ENCODE assay signal across 10 cellular contexts in genomic region chr6:108921547-108922331, GRCh38.
DNase-seq lines count a peak whose midpoint lies in the region; ATAC-seq, FAIRE-seq and TF ChIP-seq lines count a peak whose summit lies in the region.
"Had no signal": no experiment of that assay in that cellular context is flagged by ENCODE, and none has a peak within 500 bp of the region (broad histone marks: within the 10 kb centered on the region; RNA-seq: fewer than 3 reads in every experiment).

No MANE protein-coding gene starts in this region.

- H3K27me3 ChIP-seq in H1 (replicated peaks in 1 of 4; ENCODE audit: control insufficient read depth in 3 of 4, extremely low read depth in 1 of 4, insufficient read depth in 3 of 4, low read length in 3 of 4) (no peaks in the 10 kb centered on the region), skeletal muscle tissue (ENCODE audit: control insufficient read depth in 3 of 3, insufficient read depth in 3 of 3, low read length in 3 of 3) (no peaks in the 10 kb centered on the region)
- H3K27me3 ChIP-seq: spleen had no signal

- no peak for TF ChIP-seq EP300 in H1 (IDR thresholded peaks at IDR 0.05; ENCODE audit: borderline replicate concordance in 1 of 2, low read depth in 2 of 2, low read length in 2 of 2)

- H4K5ac ChIP-seq in H1 (ENCODE audit: insufficient read length, low read depth, low read length): no peak overlapping the region

- FAIRE-seq in H1 (lab: Jason Lieb, UNC): no peak

- H2BK15ac ChIP-seq in H1 (ENCODE audit: low read length): 0 out of 2 replicates have a peak overlapping the region, but pooled peaks have one; percentile 51

- H3K4me1 ChIP-seq in HEK293 (ENCODE audit: control insufficient read depth, insufficient read depth, low read length) (0 out of 2 replicates have a peak, but pooled peaks cover 7% of the 10 kb centered on the region), H1 (replicated peaks in 1 of 4; ENCODE audit: control insufficient read depth in 3 of 4, insufficient read depth in 4 of 4, low read length in 3 of 4) (peaks cover 0 to 17% (median 4%) of the 10 kb centered on the region in 4 experiments; a peak in 4 of 7 replicates), skeletal muscle tissue (ENCODE audit: control insufficient read depth in 3 of 3, insufficient read depth in 3 of 3, low read length in 3 of 3) (peaks cover 7 to 19% (median 17%) of the 10 kb centered on the region in 3 donors)

- 96% methylated on average over 9 of the region's 9 CpGs; no CpG with 5 or more reads in 1 of the 2 experiments for WGBS in H1 (ENCODE audit: extremely low coverage in 1 of 2, insufficient coverage in 1 of 2, insufficient read length in 1 of 2, insufficient replicate concordance in 2 of 2, low coverage in 1 of 2, low lambda C conversion rate in 2 of 2, missing lambda C conversion rate in 1 of 2), 2 experiments

- H3K23ac ChIP-seq in H1 (ENCODE audit: insufficient read length): no peak overlapping the region

- no peak overlapping the region for H3K27ac ChIP-seq in HEK293 (ENCODE audit: extremely low read depth, low read depth, low read length)
- no peak overlapping the region for H3K27ac ChIP-seq in H1 (ENCODE audit: low read depth, low read length)
- peak overlapping the region; percentile 61 for H3K27ac ChIP-seq in skeletal muscle tissue (ENCODE audit: low read depth, low read length)

- H3K18ac ChIP-seq in H1 (ENCODE audit: extremely low read depth, low read length): peak overlapping the region; percentile 75

- H4K91ac ChIP-seq in H1 (replicated peaks; ENCODE audit: insufficient read length, low read length): peak overlapping the region; percentile 92

- ATAC-seq in GM21423 (IDR thresholded peaks at IDR 0.05; ENCODE audit: unreplicated experiment) (no peak), HG03460 (IDR thresholded peaks at IDR 0.05; ENCODE audit: unreplicated experiment) (no peak)
- ATAC-seq: Panc1 had no signal

- no peaks in the 10 kb centered on the region for H3K79me2 ChIP-seq in H1 (ENCODE audit: control insufficient read depth in 1 of 2, insufficient read depth in 2 of 2, low read length in 2 of 2)

- peak overlapping the region; percentile 32 for H3K4ac ChIP-seq in H1 (replicated peaks; ENCODE audit: insufficient read length, low read depth, low read length)

- no peak for TF ChIP-seq CTCF in HEK293 (tag by site-specific recombination; IDR thresholded peaks at IDR 0.05)
- no peak for TF ChIP-seq CTCF in H1 (IDR thresholded peaks at IDR 0.05; ENCODE audit: control extremely low read depth in 1 of 3, insufficient read depth in 1 of 3, low read depth in 1 of 3, low read length in 3 of 3)

- H2BK20ac ChIP-seq in H1 (ENCODE audit: low read length): peak overlapping the region; percentile 82; the same call in 1 of the 2 replicates

- H3K23me2 ChIP-seq in H1 (ENCODE audit: low read depth, low read length): no peaks in the 10 kb centered on the region

- H3K79me1 ChIP-seq in H1 (ENCODE audit: low read depth, low read length): no peaks in the 10 kb centered on the region

- no peak overlapping the region for H4K8ac ChIP-seq in H1 (ENCODE audit: extremely low read depth, insufficient read depth, low read length)

- no peak overlapping the region for H2AFZ ChIP-seq in H1 (ENCODE audit: low read length)

- no peak overlapping the region for H3K14ac ChIP-seq in H1 (ENCODE audit: insufficient read length)

- CTCF ChIA-PET in HEK293 (lab: Yijun Ruan, JAX) (interaction anchor here (0.5 to 2.6 kb wide), 7 partner anchors 9 to 152 kb away, joined by 3 to 9 read pairs (median 3); no protein-coding TSS in a partner anchor), H1 (lab: Charles Lee; ENCODE audit: partially characterized antibody) (interaction anchor here (0.5 to 2.3 kb wide), 6 partner anchors 8 to 1749 kb away, joined by 3 to 5 read pairs (median 3); no protein-coding TSS in a partner anchor)

- no peak overlapping the region for H3K56ac ChIP-seq in H1 (replicated peaks; ENCODE audit: insufficient read length, low read depth, low read length)

- peak overlapping the region; percentile 85; the same call in 1 of the 2 replicates for H2BK12ac ChIP-seq in H1 (ENCODE audit: low read depth, low read length)

- no peak for TF ChIP-seq RAD21 in H1 (IDR thresholded peaks at IDR 0.05 in 1 of 2, conservative IDR thresholded peaks at IDR 0.05 in 1 of 2; ENCODE audit: low read depth in 2 of 2, low read length in 2 of 2)

- H3K4me3 ChIP-seq in HEK293 (ENCODE audit: low read depth, low read length) (no peak overlapping the region), H1 (ENCODE audit: extremely low read depth in 1 of 4, insufficient read depth in 2 of 4, low read depth in 3 of 4, low read length in 4 of 4) (no peak overlapping the region), skeletal muscle tissue (ENCODE audit: low read length in 3 of 3) (no peak overlapping the region)
- H3K4me3 ChIP-seq: spleen had no signal

- no peak overlapping the region for H2AK5ac ChIP-seq in H1 (ENCODE audit: low read depth, low read length)

- TF ChIP-seq POLR2A in H1 (IDR thresholded peaks at IDR 0.05; ENCODE audit: control extremely low read depth in 1 of 2, low read depth in 2 of 2, low read length in 2 of 2): no peak

- peak overlapping the region; percentile 69; the same call in 1 of the 2 replicates for H2BK5ac ChIP-seq in H1 (ENCODE audit: low read depth, low read length)

- H3K4me2 ChIP-seq in H1 (ENCODE audit: insufficient read depth in 1 of 2, low read depth in 2 of 2, low read length in 2 of 2): no peak overlapping the region

- H3K9me3 ChIP-seq in HEK293 (ENCODE audit: control insufficient read depth, insufficient read depth, low read depth, low read length): no peaks in the 10 kb centered on the region
- H3K9me3 ChIP-seq in H1 (ENCODE audit: insufficient read depth in 2 of 2, low read depth in 1 of 2, low read length in 1 of 2): no peaks in the 10 kb centered on the region
- H3K9me3 ChIP-seq in skeletal muscle tissue (ENCODE audit: control insufficient read depth in 3 of 3, low read length in 3 of 3): no peaks in the 10 kb centered on the region
- H3K9me3 ChIP-seq: spleen had no signal

- H3K9ac ChIP-seq in H1 (replicated peaks in 1 of 4; ENCODE audit: extremely low read depth in 1 of 4, low read depth in 3 of 4, low read length in 3 of 4) (no peak overlapping the region), skeletal muscle tissue (ENCODE audit: low read depth in 1 of 3, low read length in 3 of 3) (no peak overlapping the region)

- H4K20me1 ChIP-seq in H1 (replicated peaks in 1 of 2; ENCODE audit: control insufficient read depth in 1 of 2, insufficient read depth in 2 of 2, low read length in 2 of 2): no peaks in the 10 kb centered on the region

- POLR2A ChIA-PET in HEK293 (lab: Yijun Ruan, JAX) (no interaction called here), H1 (lab: Charles Lee; ENCODE audit: partially characterized antibody) (interaction anchor here (1.6 kb wide), 1 partner anchor 21 kb away, joined by 3 read pairs; no protein-coding TSS in a partner anchor)

- H3K36me3 ChIP-seq in HEK293 (ENCODE audit: control insufficient read depth in 2 of 2, insufficient read depth in 1 of 2, low read length in 2 of 2) (no peaks in the 10 kb centered on the region), H1 (ENCODE audit: control insufficient read depth in 2 of 4, insufficient read depth in 4 of 4, low read length in 3 of 4) (no peaks in the 10 kb centered on the region), skeletal muscle tissue (ENCODE audit: control insufficient read depth in 3 of 3, insufficient read depth in 3 of 3, low read length in 3 of 3) (no peaks in the 10 kb centered on the region)
- H3K36me3 ChIP-seq: spleen had no signal

- peak; percentile 96 for DNase-seq in NOMO-1 treated with DMSO at 0.1 percent for 48 hours (lab: John Stamatoyannopoulos, UW; ENCODE audit: unreplicated experiment)
- no peak for DNase-seq in H1 (ENCODE audit: low read depth in 1 of 2, low spot score in 2 of 2)
- DNase-seq in DMS 273 (lab: John Stamatoyannopoulos, UW; ENCODE audit: unreplicated experiment): no peak
- no peak for DNase-seq in middle frontal gyrus (ENCODE audit: extremely low spot score, low spot score)
- DNase-seq: spleen had no signal

- H2BK120ac ChIP-seq in H1 (replicated peaks; ENCODE audit: low read depth, low read length): peak overlapping the region; percentile 75

TF ChIP-seq in HEK293, 187 proteins besides CTCF, POLR2A, EP300 and RAD21 (continues in another document):
- TF ChIP-seq ZBTB20 (tag by site-specific recombination; IDR thresholded peaks at IDR 0.05) (no peak), ZNF692 (tag by site-specific recombination; IDR thresholded peaks at IDR 0.05) (0 out of 2 replicates have a peak, but pooled peaks have one; percentile 24), ZEB2 (tag by site-specific recombination; IDR thresholded peaks at IDR 0.05) (peak; percentile 66; the same call in 1 of the 2 replicates), ZNF350 (tag by site-specific recombination; IDR thresholded peaks at IDR 0.05) (0 out of 2 replicates have a peak, but pooled peaks have one; percentile 8)

TF ChIP-seq in H1, 55 proteins besides CTCF, POLR2A, EP300 and RAD21:
- TF ChIP-seq JUN (IDR thresholded peaks at IDR 0.05; ENCODE audit: low read depth, low read length): no peak
- no peak for TF ChIP-seq TEAD4 (IDR thresholded peaks at IDR 0.05; ENCODE audit: low read depth, low read length)
- TF ChIP-seq E2F6 (IDR thresholded peaks at IDR 0.05): no peak
- TF ChIP-seq RXRA (IDR thresholded peaks at IDR 0.05; ENCODE audit: insufficient read depth, low read depth, low read length): no peak
- no peak for TF ChIP-seq TAF1 (IDR thresholded peaks at IDR 0.05; ENCODE audit: low read depth, low read length)
